29 cellular contexts compared by ENCODE assay signal in the genomic region with DNA sequence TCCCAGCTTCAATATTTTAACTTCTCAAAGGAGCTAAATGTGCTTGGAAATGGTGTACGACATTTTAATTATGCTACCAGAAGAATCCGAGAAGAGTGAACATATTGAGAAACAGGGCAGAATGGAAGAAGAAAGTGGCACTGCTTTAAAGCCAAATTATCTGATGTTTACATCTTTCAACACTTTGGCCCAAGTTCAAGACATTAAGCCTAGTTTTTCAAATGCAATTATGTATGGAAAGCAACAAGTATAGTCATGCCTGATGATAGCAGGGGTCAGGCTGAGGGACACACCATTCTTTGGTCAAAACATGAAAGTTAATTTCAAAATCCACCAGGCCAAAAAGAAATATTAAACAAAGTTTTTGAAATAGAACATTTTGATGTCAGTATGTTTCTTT.
"Had no signal": no experiment of that assay in that cellular context is flagged by ENCODE, and none has a peak within 500 bp of the region (broad histone marks: within the 10 kb centered on the region; RNA-seq: fewer than 3 reads in every experiment).

No MANE protein-coding gene starts in this region.

- H3K9me3 Mint-ChIP-seq: stimulated activated naive CD8-positive, alpha-beta T cell treated with anti-CD3 and anti-CD28 coated beads, Interleukin-15, Interleukin-2, amounts not matched to agents 100 ng/mL and 50 ng/mL, for 24 hours; type B pancreatic cell had no signal

- H3K4me3 ChIP-seq: ascending aorta, esophagus muscularis mucosa, left ventricle myocardium inferior, lung, pancreas, prostate gland, skin epidermis, vagina had no signal

- H3K36me3 Mint-ChIP-seq: activated naive CD8-positive, alpha-beta T cell treated with anti-CD3 and anti-CD28 coated beads for 36 hours; brain; naive B cell; T-cell; type B pancreatic cell had no signal

- H3K4me1 Mint-ChIP-seq: activated naive CD8-positive, alpha-beta T cell treated with anti-CD3 and anti-CD28 coated beads for 36 hours; naive B cell; nephron progenitor cell; T-cell had no signal

- H3K4me1 ChIP-seq: pancreas, prostate gland, vagina had no signal

- H3K4me3 Mint-ChIP-seq: activated naive CD4-positive, alpha-beta T cell treated with anti-CD3 and anti-CD28 coated beads for 36 hours; activated naive CD8-positive, alpha-beta T cell treated with anti-CD3 and anti-CD28 coated beads for 36 hours; activated T-helper 1 cell treated with anti-CD3 and anti-CD28 coated beads, Interleukin-12 subunit alpha, Interleukin-12 subunit beta, Interleukin-2, Interleukin-4 antibody, amounts not matched to agents 30 ng/mL and 10 ng/mL and 1 ng/mL, durations not matched to agents 14 hours and 24 hours and 36 hours; brain; naive B cell; nephron progenitor cell; stimulated activated naive CD8-positive, alpha-beta T cell treated with anti-CD3 and anti-CD28 coated beads, Interleukin-15, Interleukin-2, amounts not matched to agents 100 ng/mL and 50 ng/mL, for 24 hours; T-cell; type B pancreatic cell had no signal

- H3K9me3 ChIP-seq: ascending aorta, neutrophil, pancreas, prostate gland, vagina had no signal

- ATAC-seq: pancreas, sciatic nerve, T-cell had no signal

- DNase-seq: activated CD4-positive, alpha-beta T cell treated with anti-CD3 and anti-CD28 coated beads for 4 hours; activated CD4-positive, alpha-beta T cell treated with anti-CD3 and anti-CD28 coated beads, Interleukin-2, amount 50 U/mL, for 4 hours; activated CD8-positive, alpha-beta memory T cell treated with anti-CD3 and anti-CD28 coated beads for 24 hours; activated effector memory CD4-positive, alpha-beta T cell treated with anti-CD3 and anti-CD28 coated beads, Interleukin-2, amount 50 U/mL, for 16 hours; activated naive CD4-positive, alpha-beta T cell treated with anti-CD3 and anti-CD28 coated beads for 36 hours; activated naive CD8-positive, alpha-beta T cell treated with anti-CD3 and anti-CD28 coated beads for 36 hours; caudate nucleus; glutamatergic neuron; left ventricle myocardium inferior; naive B cell; nephron progenitor cell; pancreas; retina; stimulated activated CD4-positive, alpha-beta T cell treated with anti-CD3 and anti-CD28 coated beads, Interleukin-12 subunit alpha, Interleukin-12 subunit beta, amount 100 ng/mL, for 4 hours; stimulated activated CD4-positive, alpha-beta T cell treated with anti-CD3 and anti-CD28 coated beads, Interleukin-4, amount 100 ng/mL, for 1 hour; substantia nigra; T-cell had no signal

- H3K27ac Mint-ChIP-seq: activated naive CD4-positive, alpha-beta T cell treated with anti-CD3 and anti-CD28 coated beads for 36 hours; activated naive CD8-positive, alpha-beta T cell treated with anti-CD3 and anti-CD28 coated beads for 36 hours; activated T-helper 1 cell treated with anti-CD3 and anti-CD28 coated beads, Interleukin-12 subunit alpha, Interleukin-12 subunit beta, Interleukin-2, Interleukin-4 antibody, amounts not matched to agents 30 ng/mL and 10 ng/mL and 1 ng/mL, durations not matched to agents 14 hours and 24 hours and 36 hours; naive B cell; nephron progenitor cell; stimulated activated naive CD8-positive, alpha-beta T cell treated with anti-CD3 and anti-CD28 coated beads, Interleukin-15, Interleukin-2, amounts not matched to agents 100 ng/mL and 50 ng/mL, for 24 hours; T-cell; type B pancreatic cell had no signal

- H3K36me3 ChIP-seq: ascending aorta, esophagus muscularis mucosa, left ventricle myocardium inferior, neutrophil, pancreas, prostate gland, vagina had no signal

- H3K27ac ChIP-seq: ascending aorta, esophagus muscularis mucosa, left ventricle myocardium inferior, neutrophil, pancreas, prostate gland, skin epidermis, vagina had no signal

- H3K27me3 ChIP-seq: ascending aorta, esophagus muscularis mucosa, neutrophil, pancreas, vagina had no signal

- H3K27me3 Mint-ChIP-seq: activated naive CD8-positive, alpha-beta T cell treated with anti-CD3 and anti-CD28 coated beads for 36 hours; brain; naive B cell; stimulated activated naive CD8-positive, alpha-beta T cell treated with anti-CD3 and anti-CD28 coated beads, Interleukin-15, Interleukin-2, amounts not matched to agents 100 ng/mL and 50 ng/mL, for 24 hours; T-cell; type B pancreatic cell had no signal
